13 cellular contexts compared by ENCODE assay signal in the genomic region with DNA sequence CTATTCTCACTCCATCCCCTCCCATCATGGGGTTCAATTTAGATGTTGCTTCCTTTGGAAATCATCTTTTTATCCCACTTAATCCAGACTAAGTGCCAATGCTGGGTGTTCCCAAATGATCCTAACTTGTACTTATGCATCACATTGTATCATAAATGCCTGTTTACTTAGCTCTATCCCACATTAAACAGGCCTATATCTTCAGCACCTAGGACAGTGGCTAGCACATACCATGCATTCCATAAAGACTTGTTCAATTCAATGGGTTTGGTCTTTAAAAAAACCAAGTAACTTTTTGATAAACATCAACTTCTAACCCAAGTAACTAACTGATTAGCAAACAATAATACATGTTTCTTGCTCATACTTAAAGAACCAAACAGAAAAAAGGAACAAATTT. TPM values are rescaled to one million over a fixed set of nuclear protein-coding genes. Genes with fewer than 3 reads are reported as not detected.
DNase-seq lines count a peak whose midpoint lies in the region; ATAC-seq, FAIRE-seq and TF ChIP-seq lines count a peak whose summit lies in the region.
"Had no signal": no experiment of that assay in that cellular context is flagged by ENCODE, and none has a peak within 500 bp of the region (broad histone marks: within the 10 kb centered on the region; RNA-seq: fewer than 3 reads in every experiment).

No MANE protein-coding gene starts in this region.

- no peak for TF ChIP-seq EP300 in tibial nerve (IDR thresholded peaks at IDR 0.05)

- H3K27me3 ChIP-seq in bronchial epithelial cell (ENCODE audit: control insufficient read depth, insufficient read depth, low read length), result no peaks in the 10 kb centered on the region
- no peaks in the 10 kb centered on the region for H3K27me3 ChIP-seq in liver (ENCODE audit: control insufficient read depth in 4 of 4, insufficient read depth in 4 of 4, low read length in 3 of 4)
- no peaks in the 10 kb centered on the region for H3K27me3 ChIP-seq in CD8-positive, alpha-beta T cell (ENCODE audit: insufficient read depth, low read length)
- H3K27me3 ChIP-seq in tibial nerve, result no peaks in the 10 kb centered on the region

- no peaks in the 10 kb centered on the region for H3K9me3 ChIP-seq in liver (ENCODE audit: control insufficient read depth in 4 of 4, low read length in 3 of 4)
- no peaks in the 10 kb centered on the region for H3K9me3 ChIP-seq in CD8-positive, alpha-beta T cell (ENCODE audit: low read length)
- H3K9me3 ChIP-seq in tibial nerve, result no peaks in the 10 kb centered on the region
- H3K9me3 ChIP-seq: Caco-2 had no signal

- no peak for ATAC-seq in CD8-positive, alpha-beta T cell
- no peak for ATAC-seq in T-cell (replicated peaks in 1 of 4)
- ATAC-seq: activated CD8-positive, alpha-beta T cell treated with anti-CD3 and anti-CD28 coated beads, Interleukin-2, amount 10 ng/mL, durations not matched to agents 7 days and 5 days had no signal

- no peak overlapping the region for H3K4me3 Mint-ChIP-seq in CD8-positive, alpha-beta T cell
- H3K4me3 Mint-ChIP-seq in T-cell, result no peak overlapping the region
- H3K4me3 Mint-ChIP-seq: activated CD8-positive, alpha-beta T cell treated with anti-CD3 and anti-CD28 coated beads, Interleukin-2, amount 10 ng/mL, durations not matched to agents 7 days and 5 days had no signal

- TF ChIP-seq CTCF in NB4 (IDR thresholded peaks at IDR 0.05; ENCODE audit: low read depth, low read length) (no peak), bronchial epithelial cell (IDR thresholded peaks at IDR 0.05; ENCODE audit: insufficient read depth, low read length, severe bottlenecking) (no peak), liver (IDR thresholded peaks at IDR 0.05; ENCODE audit: low read depth, low read length, missing input control) (no peak), tibial nerve (IDR thresholded peaks at IDR 0.05) (no peak)
- no peak for TF ChIP-seq CTCF in CD8-positive, alpha-beta T cell (IDR thresholded peaks at IDR 0.05)

- H3K4me1 ChIP-seq in liver (ENCODE audit: control insufficient read depth in 4 of 4, insufficient read depth in 4 of 4, low read length in 3 of 4) (peaks cover 4 to 7% (median 6%) of the 10 kb centered on the region in 4 donors), tibial nerve (peaks cover 0 to 13% (median 0%) of the 10 kb centered on the region in 4 donors)
- no peaks in the 10 kb centered on the region for H3K4me1 ChIP-seq in CD8-positive, alpha-beta T cell (ENCODE audit: insufficient read depth, low read length)

- H3K4me1 Mint-ChIP-seq in CD8-positive, alpha-beta T cell (ENCODE audit: low read depth), result peaks cover 45% of the 10 kb centered on the region
- H3K4me1 Mint-ChIP-seq in T-cell, result peaks cover 60 to 69% (median 61%) of the 10 kb centered on the region in 3 donors

- H3K36me3 Mint-ChIP-seq in CD8-positive, alpha-beta T cell, result peaks cover 18% of the 10 kb centered on the region
- H3K36me3 Mint-ChIP-seq in T-cell, result peaks cover 3% of the 10 kb centered on the region

- no peak overlapping the region for H3K27ac ChIP-seq in liver (ENCODE audit: low read depth in 1 of 2, low read length in 2 of 2)
- no peak overlapping the region for H3K27ac ChIP-seq in CD8-positive, alpha-beta T cell (ENCODE audit: low read depth, low read length)
- H3K27ac ChIP-seq in tibial nerve, result no peak overlapping the region
- H3K27ac ChIP-seq: SK-N-MC had no signal

- no peaks in the 10 kb centered on the region for H3K9me3 Mint-ChIP-seq in CD8-positive, alpha-beta T cell
- no peaks in the 10 kb centered on the region for H3K9me3 Mint-ChIP-seq in T-cell

- H3K27ac Mint-ChIP-seq in CD8-positive, alpha-beta T cell, result no peak overlapping the region
- no peak overlapping the region for H3K27ac Mint-ChIP-seq in T-cell
- H3K27ac Mint-ChIP-seq: activated CD8-positive, alpha-beta T cell treated with anti-CD3 and anti-CD28 coated beads, Interleukin-2, amount 10 ng/mL, durations not matched to agents 7 days and 5 days had no signal

- H3K36me3 ChIP-seq in bronchial epithelial cell (ENCODE audit: control insufficient read depth, insufficient read depth, low read length), result peaks cover 1% of the 10 kb centered on the region
- H3K36me3 ChIP-seq in liver (ENCODE audit: control insufficient read depth in 4 of 4, insufficient read depth in 3 of 4, low read depth in 1 of 4, low read length in 3 of 4), result no peaks in the 10 kb centered on the region
- H3K36me3 ChIP-seq in CD8-positive, alpha-beta T cell (ENCODE audit: insufficient read depth, low read length), result no peaks in the 10 kb centered on the region
- H3K36me3 ChIP-seq in tibial nerve, result no peaks in the 10 kb centered on the region

- TF ChIP-seq POLR2A in NB4 (IDR thresholded peaks at IDR 0.05; ENCODE audit: extremely low read depth, insufficient read length) (no peak), tibial nerve (IDR thresholded peaks at IDR 0.05) (no peak)

- intact Hi-C loops in CD8-positive, alpha-beta T cell (cut with DNase I, micrococcal nuclease), result loop anchor here in 1 of 2 experiments (5.0 kb wide), 1 partner anchor 267 kb away; no protein-coding TSS in a partner anchor

- no peak for TF ChIP-seq RAD21 in liver (IDR thresholded peaks at IDR 0.05)

- DNase-seq in GM03348 (ENCODE audit: low spot score), result peak; percentile 35
- DNase-seq in NB4 (ENCODE audit: low read depth), result peak; percentile 47
- peak; percentile 48 for DNase-seq in bronchial epithelial cell (ENCODE audit: low read depth)
- DNase-seq in CD8-positive, alpha-beta T cell, result no peak
- no peak for DNase-seq in T-cell
- DNase-seq in tibial nerve (ENCODE audit: low spot score in 2 of 2), result no peak
- DNase-seq in NCI-H1092 treated with DMSO at 0.1 percent for 48 hours (lab: John Stamatoyannopoulos, UW), result no peak
- DNase-seq: activated CD8-positive, alpha-beta T cell treated with anti-CD3 and anti-CD28 coated beads, Interleukin-2, amount 10 ng/mL, durations not matched to agents 7 days and 5 days; NCI-H345 had no signal

- H3K9ac ChIP-seq in liver (ENCODE audit: low read depth in 1 of 2, low read length in 2 of 2), result no peak overlapping the region

- CTCF ChIA-PET in CD8-positive, alpha-beta T cell (lab: Charles Lee), result no interaction called here
- CTCF ChIA-PET in T-cell (lab: Charles Lee), result no interaction called here

- POLR2A ChIA-PET in CD8-positive, alpha-beta T cell (lab: Charles Lee), result no interaction called here
- POLR2A ChIA-PET in T-cell (lab: Charles Lee), result no interaction called here

- no peaks in the 10 kb centered on the region for H3K27me3 Mint-ChIP-seq in CD8-positive, alpha-beta T cell (ENCODE audit: low read depth)
- H3K27me3 Mint-ChIP-seq in T-cell, result no peaks in the 10 kb centered on the region

- H3K4me3 ChIP-seq in NB4 (ENCODE audit: low read depth, low read length) (no peak overlapping the region), bronchial epithelial cell (ENCODE audit: low read depth, low read length) (no peak overlapping the region), liver (ENCODE audit: low read depth in 1 of 3, low read length in 3 of 3) (no peak overlapping the region), tibial nerve (no peak overlapping the region)
- no peak overlapping the region for H3K4me3 ChIP-seq in CD8-positive, alpha-beta T cell (ENCODE audit: low read depth, low read length)
- H3K4me3 ChIP-seq: SK-N-MC had no signal

- no peak for FAIRE-seq in bronchial epithelial cell (lab: Jason Lieb, UNC)
- FAIRE-seq: GM12891 had no signal

TF ChIP-seq in liver, 16 proteins besides CTCF, POLR2A, EP300 and RAD21:
- no peak for TF ChIP-seq RXRA (IDR thresholded peaks at IDR 0.05)
- TF ChIP-seq, protein P1, sequence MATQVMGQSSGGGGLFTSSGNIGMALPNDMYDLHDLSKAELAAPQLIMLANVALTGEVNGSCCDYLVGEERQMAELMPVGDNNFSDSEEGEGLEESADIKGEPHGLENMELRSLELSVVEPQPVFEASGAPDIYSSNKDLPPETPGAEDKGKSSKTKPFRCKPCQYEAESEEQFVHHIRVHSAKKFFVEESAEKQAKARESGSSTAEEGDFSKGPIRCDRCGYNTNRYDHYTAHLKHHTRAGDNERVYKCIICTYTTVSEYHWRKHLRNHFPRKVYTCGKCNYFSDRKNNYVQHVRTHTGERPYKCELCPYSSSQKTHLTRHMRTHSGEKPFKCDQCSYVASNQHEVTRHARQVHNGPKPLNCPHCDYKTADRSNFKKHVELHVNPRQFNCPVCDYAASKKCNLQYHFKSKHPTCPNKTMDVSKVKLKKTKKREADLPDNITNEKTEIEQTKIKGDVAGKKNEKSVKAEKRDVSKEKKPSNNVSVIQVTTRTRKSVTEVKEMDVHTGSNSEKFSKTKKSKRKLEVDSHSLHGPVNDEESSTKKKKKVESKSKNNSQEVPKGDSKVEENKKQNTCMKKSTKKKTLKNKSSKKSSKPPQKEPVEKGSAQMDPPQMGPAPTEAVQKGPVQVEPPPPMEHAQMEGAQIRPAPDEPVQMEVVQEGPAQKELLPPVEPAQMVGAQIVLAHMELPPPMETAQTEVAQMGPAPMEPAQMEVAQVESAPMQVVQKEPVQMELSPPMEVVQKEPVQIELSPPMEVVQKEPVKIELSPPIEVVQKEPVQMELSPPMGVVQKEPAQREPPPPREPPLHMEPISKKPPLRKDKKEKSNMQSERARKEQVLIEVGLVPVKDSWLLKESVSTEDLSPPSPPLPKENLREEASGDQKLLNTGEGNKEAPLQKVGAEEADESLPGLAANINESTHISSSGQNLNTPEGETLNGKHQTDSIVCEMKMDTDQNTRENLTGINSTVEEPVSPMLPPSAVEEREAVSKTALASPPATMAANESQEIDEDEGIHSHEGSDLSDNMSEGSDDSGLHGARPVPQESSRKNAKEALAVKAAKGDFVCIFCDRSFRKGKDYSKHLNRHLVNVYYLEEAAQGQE (IDR thresholded peaks at IDR 0.05), result peak; percentile 98
TF ChIP-seq in liver: peak in this region for 1.

RNA-seq across cellular contexts. Expression of a gene that starts 40.6 kb away (rescaled TPM):
- total RNA-seq in bronchial epithelial cell (14.5 and 33.9 TPM in 2 replicates), liver (10 to 100 TPM in 1 of 2 donors, 1 to 10 TPM in 1; 9.1 to 17.7 TPM), T-cell (10 to 100 TPM; 81.5 to 96.8 (median 91.2) TPM), tibial nerve (100 to 1,000 TPM in 1 of 4 donors, 10 to 100 TPM in 3; 69.3 to 127 (median 77.0) TPM)
- polyA plus RNA-seq in liver, result 10 to 100 TPM in 1 of 2 donors, 1 to 10 TPM in 1; 5.2 to 33.1 TPM
- total RNA-seq in CD8-positive, alpha-beta T cell, result 100 to 1,000 TPM in 1 of 2 experiments, 10 to 100 TPM in 1; 96.7 to 103 TPM

RNA-seq across cellular contexts. Expression of a gene that starts 41.0 kb away (rescaled TPM):
- 2.1 and 11.9 TPM in 2 replicates for total RNA-seq in bronchial epithelial cell
- 1 to 10 TPM; 7.4 to 9.9 TPM for total RNA-seq in liver
- polyA plus RNA-seq in liver, result 10 to 100 TPM; 17.6 to 31.1 TPM
- total RNA-seq in CD8-positive, alpha-beta T cell, result 1 to 10 TPM; 1.4 to 2.0 TPM
- 10 to 100 TPM in 2 of 5 donors, 1 to 10 TPM in 3; 4.0 to 11.1 (median 7.0) TPM for total RNA-seq in T-cell
- 10 to 100 TPM; 17.1 to 48.6 (median 27.6) TPM for total RNA-seq in tibial nerve

Comparison
In these comparisons a context has a peak if more than half of its experiments do, and no peak if none do; other contexts are left out.
1. DNase-seq: peak in GM03348 (single experiment), NB4 (single experiment) and bronchial epithelial cell (single experiment); none in CD8-positive, alpha-beta T cell (0 of 7), T-cell (0 of 34), tibial nerve (0 of 2) and NCI-H1092 treated with DMSO at 0.1 percent for 48 hours (single experiment).